In genomic region chr12:65894127-65894526, GRCh38 we compare ENCODE assay signal across 1 cellular context.
TF ChIP-seq lines count a peak whose summit lies in the region.

No MANE protein-coding gene starts in this region.

TF ChIP-seq in HEK293, 187 proteins besides CTCF, POLR2A, EP300 and RAD21 (continued from another document and continues in another):
- peak; percentile 65 for TF ChIP-seq ZXDB (tag by site-specific recombination; IDR thresholded peaks at IDR 0.05)
- TF ChIP-seq ZNF416 (tag by site-specific recombination; IDR thresholded peaks at IDR 0.05): no peak
- peak; percentile 43; the same call in 1 of the 2 replicates for TF ChIP-seq BCL11A (tag by site-specific recombination; IDR thresholded peaks at IDR 0.05; ENCODE audit: low read depth)
- no peak for TF ChIP-seq ZNF10 (tag by site-specific recombination; IDR thresholded peaks at IDR 0.05)
- no peak for TF ChIP-seq BCL6B (tag by site-specific recombination; IDR thresholded peaks at IDR 0.05)
- TF ChIP-seq ZNF544 (tag by site-specific recombination; IDR thresholded peaks at IDR 0.05): no peak
- no peak for TF ChIP-seq ZBTB10 (tag by site-specific recombination; IDR thresholded peaks at IDR 0.05)
- TF ChIP-seq ZNF391 (tag by site-specific recombination; IDR thresholded peaks at IDR 0.05; ENCODE audit: borderline replicate concordance, low read depth): 0 out of 2 replicates have a peak, but pooled peaks have one; percentile 38
- no peak for TF ChIP-seq ZNF302 (tag by site-specific recombination; IDR thresholded peaks at IDR 0.05; ENCODE audit: low read depth)
- TF ChIP-seq ZNF677 (tag by site-specific recombination; IDR thresholded peaks at IDR 0.05): no peak
- TF ChIP-seq ZNF510 (tag by site-specific recombination; IDR thresholded peaks at IDR 0.05; ENCODE audit: insufficient replicate concordance): no peak
- no peak for TF ChIP-seq ZNF791 (tag by site-specific recombination; IDR thresholded peaks at IDR 0.05)
- TF ChIP-seq ZNF324 (tag by site-specific recombination; IDR thresholded peaks at IDR 0.05): no peak
- TF ChIP-seq GFI1B (tag by site-specific recombination; IDR thresholded peaks at IDR 0.05): 0 out of 2 replicates have a peak, but pooled peaks have one; percentile 43
- no peak for TF ChIP-seq ZSCAN23 (tag by site-specific recombination; IDR thresholded peaks at IDR 0.05)
- peak; percentile 43; the same call in 1 of the 2 replicates for TF ChIP-seq ZEB2 (tag by site-specific recombination; IDR thresholded peaks at IDR 0.05)
- TF ChIP-seq GLIS1 (tag by site-specific recombination; IDR thresholded peaks at IDR 0.05): peak; percentile 12; the same call in 1 of the 2 replicates
- no peak for TF ChIP-seq ZNF645 (tag by site-specific recombination; IDR thresholded peaks at IDR 0.05)
- TF ChIP-seq ZNF354C (tag by site-specific recombination; IDR thresholded peaks at IDR 0.05; ENCODE audit: borderline replicate concordance, low read depth): no peak
- no peak for TF ChIP-seq GLI2 (tag by site-specific recombination; IDR thresholded peaks at IDR 0.05; ENCODE audit: borderline replicate concordance, low read depth)
- TF ChIP-seq ZNF366 (tag by site-specific recombination; conservative IDR thresholded peaks at IDR 0.05): 0 out of 2 replicates have a peak, but pooled peaks have one; percentile 21
- no peak for TF ChIP-seq ZNF768 (tag by site-specific recombination; IDR thresholded peaks at IDR 0.05)
- no peak for TF ChIP-seq YY2 (tag by site-specific recombination; IDR thresholded peaks at IDR 0.05)
- TF ChIP-seq ZNF133 (tag by site-specific recombination; IDR thresholded peaks at IDR 0.05): no peak
- peak; percentile 35; the same call in 1 of the 2 replicates for TF ChIP-seq ZNF398 (tag by site-specific recombination; IDR thresholded peaks at IDR 0.05)
- TF ChIP-seq ZBTB6 (tag by site-specific recombination; IDR thresholded peaks at IDR 0.05): no peak
- TF ChIP-seq KLF17 (tag by site-specific recombination; IDR thresholded peaks at IDR 0.05): no peak
- no peak for TF ChIP-seq KLF7 (tag by site-specific recombination; IDR thresholded peaks at IDR 0.05; ENCODE audit: borderline replicate concordance)
- TF ChIP-seq PBX3 (CRISPR knock-in tag; IDR thresholded peaks at IDR 0.05): no peak
- TF ChIP-seq HOXD13 (CRISPR knock-in tag; IDR thresholded peaks at IDR 0.05; ENCODE audit: borderline replicate concordance): no peak
- peak; percentile 76 for TF ChIP-seq PRDM6 (tag by site-specific recombination; IDR thresholded peaks at IDR 0.05)
- TF ChIP-seq ZNF596 (tag by site-specific recombination; IDR thresholded peaks at IDR 0.05): no peak
- TF ChIP-seq TSHZ1 (tag by site-specific recombination; IDR thresholded peaks at IDR 0.05; ENCODE audit: borderline replicate concordance): peak; percentile 43; the same call in 1 of the 2 replicates
- TF ChIP-seq ZNF16 (tag by site-specific recombination; IDR thresholded peaks at IDR 0.05; ENCODE audit: low read depth): no peak
- TF ChIP-seq SP7 (tag by site-specific recombination; IDR thresholded peaks at IDR 0.05): no peak; the same call in 1 of the 2 replicates
- peak; percentile 71 for TF ChIP-seq ZNF629 (tag by site-specific recombination; IDR thresholded peaks at IDR 0.05)
- TF ChIP-seq ZBTB44 (tag by site-specific recombination; IDR thresholded peaks at IDR 0.05): peak; percentile 57; the same call in 1 of the 2 replicates
- no peak for TF ChIP-seq ZNF19 (tag by site-specific recombination; IDR thresholded peaks at IDR 0.05; ENCODE audit: low read depth)
- TF ChIP-seq ZNF214 (tag by site-specific recombination; IDR thresholded peaks at IDR 0.05; ENCODE audit: borderline replicate concordance): no peak
- no peak for TF ChIP-seq ZNF561 (tag by site-specific recombination; IDR thresholded peaks at IDR 0.05; ENCODE audit: borderline replicate concordance)
- TF ChIP-seq KLF10 (tag by site-specific recombination; IDR thresholded peaks at IDR 0.05): peak; percentile 15; the same call in 1 of the 2 replicates
- TF ChIP-seq ATF2 (tag by site-specific recombination; IDR thresholded peaks at IDR 0.05; ENCODE audit: low read depth): no peak
